ENCODE assay signal across 20 cellular contexts in genomic region chr18:11614042-11614441, GRCh38. TPM values are rescaled to one million over a fixed set of nuclear protein-coding genes. Genes with fewer than 3 reads are reported as not detected.
"Had no signal": no experiment of that assay in that cellular context is flagged by ENCODE, and none has a peak within 500 bp of the region (broad histone marks: within the 10 kb centered on the region; RNA-seq: fewer than 3 reads in every experiment).

No MANE protein-coding gene starts in this region.

RNA-seq across cellular contexts. Expression of gene SLC35G4, which starts 4.6 kb away (rescaled TPM):
- total RNA-seq: activated naive CD4-positive, alpha-beta T cell treated with anti-CD3 and anti-CD28 coated beads for 36 hours; activated naive CD4-positive, alpha-beta T cell treated with anti-CD3 and anti-CD28 coated beads, Interleukin-2, amount 50 U/mL, for 72 hours; activated naive CD8-positive, alpha-beta T cell treated with anti-CD3 and anti-CD28 coated beads for 36 hours; activated naive CD8-positive, alpha-beta T cell treated with anti-CD3 and anti-CD28 coated beads, Interleukin-2, amount 10 ng/mL, durations not matched to agents 7 days and 5 days; activated T-cell treated with anti-CD3 and anti-CD28 coated beads, Interleukin-2, amount 50 U/mL, for 4 hours; activated T-cell treated with anti-CD3 and anti-CD28 coated beads, Interleukin-2, amount 50 U/mL, for 72 hours; activated T-helper 1 cell treated with anti-CD3 and anti-CD28 coated beads, Interleukin-12 subunit alpha, Interleukin-12 subunit beta, Interleukin-2, Interleukin-4 antibody, amounts not matched to agents 30 ng/mL and 10 ng/mL and 1 ng/mL, durations not matched to agents 14 hours and 24 hours and 36 hours; activated T-helper 17 cell treated with anti-CD3 and anti-CD28 coated beads, Interleukin-2, amount 50 U/mL, for 72 hours; activated T-helper 2 cell treated with anti-CD3 and anti-CD28 coated beads, Interferon-gamma antibody, Interleukin-2, Interleukin-4, amounts not matched to agents 10 μg/mL and 5 μg/mL and 100 μg/mL, durations not matched to agents 14 hours and 24 hours and 36 hours; adrenal gland; aorta; ascending aorta; astrocyte; body of pancreas; breast epithelium; bronchial epithelial cell; cardiac muscle cell; cardiac septum; cerebellum had no signal
- polyA plus RNA-seq: adipose tissue, adrenal gland, aorta, cardiac muscle cell had no signal
